In genomic region chr7:98314469-98314868, GRCh38 we compare ENCODE assay signal across 12 cellular contexts. TPM values are rescaled to one million over a fixed set of nuclear protein-coding genes. Genes with fewer than 3 reads are reported as not detected.
DNase-seq lines count a peak whose midpoint lies in the region; ATAC-seq and TF ChIP-seq lines count a peak whose summit lies in the region.
"Had no signal": no experiment of that assay in that cellular context is flagged by ENCODE, and none has a peak within 500 bp of the region (broad histone marks: within the 10 kb centered on the region; RNA-seq: fewer than 3 reads in every experiment).

No MANE protein-coding gene starts in this region.

- H3K9me3 ChIP-seq in ovary (no peaks in the 10 kb centered on the region), uterus (no peaks in the 10 kb centered on the region)

- intact Hi-C loops in activated B cell treated with CpG ODN at 0.5 μM for 24 hours (cut with micrococcal nuclease): loop anchor here (1.0 to 10.0 kb wide), 6 partner anchors 33 to 560 kb away; partner anchors contain the start of genes BAIAP2L1, BRI3, TMEM130 and TRRAP
- intact Hi-C loops in ovary (cut with DNase I): no loop called here
- intact Hi-C loops in uterus (cut with DNase I; ENCODE audit: low total_unique reads): no loop called here

- no peaks in the 10 kb centered on the region for H3K36me3 ChIP-seq in ovary
- no peaks in the 10 kb centered on the region for H3K36me3 ChIP-seq in uterus

- H3K4me1 Mint-ChIP-seq in activated B cell treated with CpG ODN at 0.5 μM for 24 hours (peaks cover 41% of the 10 kb centered on the region), neural crest cell (no peaks in the 10 kb centered on the region)

- WGBS in ovary, 3 donors: 93 to 95% (median 93%) methylated on average over 11 of the region's 11 CpGs

- ATAC-seq in GM19395 (IDR thresholded peaks at IDR 0.05; ENCODE audit: unreplicated experiment) (peak; percentile 57), HG02885 (IDR thresholded peaks at IDR 0.05; ENCODE audit: poor library complexity, unreplicated experiment) (peak; percentile 56), activated B cell treated with CpG ODN at 0.5 μM for 24 hours (ENCODE audit: low read depth) (peak; percentile 78)

- H3K4me3 ChIP-seq in ovary (no peak overlapping the region), uterus (no peak overlapping the region)

- peak overlapping the region; percentile 71 for H3K27ac Mint-ChIP-seq in activated B cell treated with CpG ODN at 0.5 μM for 24 hours
- H3K27ac Mint-ChIP-seq in neural crest cell (ENCODE audit: unreplicated experiment): peak overlapping the region; percentile 22
- H3K27ac Mint-ChIP-seq: progenitor cell of endocrine pancreas had no signal

- TF ChIP-seq POLR2A in ovary (IDR thresholded peaks at IDR 0.05): no peak
- TF ChIP-seq POLR2A in uterus (IDR thresholded peaks at IDR 0.05): no peak

- TF ChIP-seq EP300 in ovary (IDR thresholded peaks at IDR 0.05): no peak

- CTCF ChIA-PET in activated B cell treated with CpG ODN at 0.5 μM for 24 hours (lab: Charles Lee): interaction anchor here (1.3 kb wide), 1 partner anchor 87 kb away, joined by 4 read pairs; the partner anchor contains the start of gene BAIAP2L1

- TF ChIP-seq CTCF in activated B cell treated with CpG ODN at 0.5 μM for 24 hours (IDR thresholded peaks at IDR 0.05) (no peak), neural crest cell (conservative IDR thresholded peaks at IDR 0.05) (no peak), ovary (IDR thresholded peaks at IDR 0.05) (no peak), uterus (IDR thresholded peaks at IDR 0.05) (no peak)

- DNase-seq in activated B cell treated with CpG ODN at 0.5 μM for 24 hours (peak; percentile 56), neural crest cell (ENCODE audit: low read depth, low spot score) (no peak), ovary (no peak), uterus (no peak), LoVo (ENCODE audit: low spot score) (no peak), D341Med (ENCODE audit: low spot score) (no peak)
- DNase-seq: mesendoderm; RPMI8226; stimulated activated CD4-positive, alpha-beta T cell treated with anti-CD3 and anti-CD28 coated beads, Interleukin-4, amount 100 ng/mL, for 4 hours had no signal

- H3K27me3 ChIP-seq in ovary: no peaks in the 10 kb centered on the region
- H3K27me3 ChIP-seq in uterus: no peaks in the 10 kb centered on the region

- H3K4me1 ChIP-seq in ovary (ENCODE audit: insufficient read depth) (no peaks in the 10 kb centered on the region), uterus (no peaks in the 10 kb centered on the region)

- H3K36me3 Mint-ChIP-seq in activated B cell treated with CpG ODN at 0.5 μM for 24 hours (ENCODE audit: low read depth): no peaks in the 10 kb centered on the region
- H3K36me3 Mint-ChIP-seq in neural crest cell (ENCODE audit: low read depth): peaks cover 11% of the 10 kb centered on the region

- H3K27ac ChIP-seq in ovary (no peak overlapping the region), uterus (no peak overlapping the region)

- H3K27me3 Mint-ChIP-seq in activated B cell treated with CpG ODN at 0.5 μM for 24 hours (peaks cover 28% of the 10 kb centered on the region), neural crest cell (ENCODE audit: low read depth) (no peaks in the 10 kb centered on the region)
- H3K27me3 Mint-ChIP-seq: progenitor cell of endocrine pancreas had no signal

- H3K4me3 Mint-ChIP-seq in activated B cell treated with CpG ODN at 0.5 μM for 24 hours (peak overlapping the region; percentile 61), neural crest cell (no peak overlapping the region)

- POLR2A ChIA-PET in activated B cell treated with CpG ODN at 0.5 μM for 24 hours (lab: Charles Lee): interaction anchor here (0.8 to 1.8 kb wide), 7 partner anchors 33 to 1094 kb away, joined by 3 to 20 read pairs (median 3); partner anchors contain the start of genes BAIAP2L1, BRI3, BUD31 and PDAP1

- peaks cover 2% of the 10 kb centered on the region for H3K9me3 Mint-ChIP-seq in activated B cell treated with CpG ODN at 0.5 μM for 24 hours
- H3K9me3 Mint-ChIP-seq in neural crest cell: peaks cover 5% of the 10 kb centered on the region

RNA-seq across cellular contexts. Expression of gene BRI3, which starts 33.0 kb away (rescaled TPM):
- total RNA-seq in activated B cell treated with CpG ODN at 0.5 μM for 24 hours (53.7 and 55.9 TPM in 2 replicates), neural crest cell (112 and 119 TPM in 2 replicates), ovary (100 to 1,000 TPM in 5 of 7 donors, 10 to 100 TPM in 2; 19.9 to 161 (median 133) TPM), uterus (100 to 1,000 TPM in 1 of 4 donors, 10 to 100 TPM in 2, 1 to 10 TPM in 1; 8.5 to 161 (median 28.1) TPM)
- polyA plus RNA-seq in ovary: 100 to 1,000 TPM; 101 to 149 TPM
